ENCODE assay signal across 25 cellular contexts in genomic region chr4:172725581-172725980, GRCh38.
DNase-seq lines count a peak whose midpoint lies in the region; ATAC-seq and TF ChIP-seq lines count a peak whose summit lies in the region.
"Had no signal": no experiment of that assay in that cellular context is flagged by ENCODE, and none has a peak within 500 bp of the region (broad histone marks: within the 10 kb centered on the region; RNA-seq: fewer than 3 reads in every experiment).

No MANE protein-coding gene starts in this region.

- DNase-seq in AG10803 (ENCODE audit: low read depth) (peak; percentile 9), epithelial cell of esophagus (ENCODE audit: low read depth) (peak; percentile 9), right lobe of liver (no peak), iPS-NIHi7 (ENCODE audit: extremely low spot score) (no peak)
- DNase-seq in activated CD4-positive, alpha-beta T cell treated with anti-CD3 and anti-CD28 coated beads for 1 hour, result no peak
- no peak for DNase-seq in activated CD8-positive, alpha-beta memory T cell treated with anti-CD3 and anti-CD28 coated beads, Interleukin-2, amount 10 ng/mL, durations not matched to agents 7 days and 5 days
- DNase-seq: CD8-positive, alpha-beta memory T cell; dorsolateral prefrontal cortex; H7; left cardiac atrium; midbrain; NCI-H2081; NCI-H524 treated with DMSO at 0.1 percent for 48 hours; SHP77 treated with DMSO at 0.1 percent for 48 hours; thyroid gland; WERI-Rb-1 had no signal

- H3K4me1 ChIP-seq in HUES48 (ENCODE audit: control insufficient read depth, insufficient read depth, low read length), result peaks cover 8% of the 10 kb centered on the region
- H3K4me1 ChIP-seq in right lobe of liver, result peaks cover 0 to 7% (median 0%) of the 10 kb centered on the region in 4 donors
- H3K4me1 ChIP-seq: breast epithelium, thyroid gland had no signal

- H3K27me3 ChIP-seq in HUES48 (ENCODE audit: control insufficient read depth, insufficient read depth, low read length) (peaks cover 18% of the 10 kb centered on the region), right lobe of liver (no peaks in the 10 kb centered on the region)
- H3K27me3 ChIP-seq: breast epithelium, dorsolateral prefrontal cortex, esophagus muscularis mucosa, thyroid gland had no signal

- ATAC-seq in right lobe of liver (peak in 3 of 4 donors; percentile 27 to 73 (median 30)), HG03280 (IDR thresholded peaks at IDR 0.05; ENCODE audit: unreplicated experiment) (no peak)
- ATAC-seq in activated CD8-positive, alpha-beta memory T cell treated with anti-CD3 and anti-CD28 coated beads, Interleukin-2, amount 10 ng/mL, durations not matched to agents 7 days and 5 days, result no peak
- ATAC-seq: K562; left cardiac atrium; stimulated activated memory B cell treated with anti-CD40 and anti-IgM and Interleukin-4, amounts not matched to agents 10 μg/mL and 1 μg/mL and 100 μg/mL, for 72 hours had no signal

- no peak overlapping the region for H3K4me3 ChIP-seq in AG10803 (ENCODE audit: low read length)
- no peak overlapping the region for H3K4me3 ChIP-seq in HUES48 (ENCODE audit: low read depth, low read length)
- no peak overlapping the region for H3K4me3 ChIP-seq in epithelial cell of esophagus (ENCODE audit: low read length)
- no peak overlapping the region for H3K4me3 ChIP-seq in right lobe of liver
- H3K4me3 ChIP-seq: breast epithelium, dorsolateral prefrontal cortex, esophagus muscularis mucosa, K562, thyroid gland had no signal

- CTCF ChIA-PET in activated CD8-positive, alpha-beta memory T cell treated with anti-CD3 and anti-CD28 coated beads, Interleukin-2, amount 10 ng/mL, durations not matched to agents 7 days and 5 days (lab: Charles Lee), result no interaction called here

- H3K4me3 Mint-ChIP-seq in activated CD8-positive, alpha-beta memory T cell treated with anti-CD3 and anti-CD28 coated beads, Interleukin-2, amount 10 ng/mL, durations not matched to agents 7 days and 5 days, result no peak overlapping the region
- H3K4me3 Mint-ChIP-seq: activated T-helper 1 cell treated with anti-CD3 and anti-CD28 coated beads, Interleukin-12 subunit alpha, Interleukin-12 subunit beta, Interleukin-2, Interleukin-4 antibody, amounts not matched to agents 30 ng/mL and 10 ng/mL and 1 ng/mL, durations not matched to agents 14 hours and 24 hours and 36 hours; CD8-positive, alpha-beta memory T cell; neural crest cell; stimulated activated memory B cell treated with anti-CD40 and anti-IgM and Interleukin-4, amounts not matched to agents 10 μg/mL and 1 μg/mL and 100 μg/mL, for 72 hours; T-helper 1 cell treated with Interleukin-12 subunit alpha and Interleukin-12 subunit beta and Interleukin-4 antibody, amounts not matched to agents 30 μg/mL and 1 μg/mL, for 36 hours had no signal

- H3K9me3 Mint-ChIP-seq in activated CD8-positive, alpha-beta memory T cell treated with anti-CD3 and anti-CD28 coated beads, Interleukin-2, amount 10 ng/mL, durations not matched to agents 7 days and 5 days (ENCODE audit: low read depth), result peaks cover 2% of the 10 kb centered on the region
- H3K9me3 Mint-ChIP-seq: T-helper 1 cell treated with Interleukin-12 subunit alpha and Interleukin-12 subunit beta and Interleukin-4 antibody, amounts not matched to agents 30 μg/mL and 1 μg/mL, for 36 hours had no signal

- intact Hi-C loops in right lobe of liver (cut with DNase I), result no loop called here

- H3K27ac ChIP-seq in HUES48 (ENCODE audit: low read depth, low read length) (peak overlapping the region; percentile 60), right lobe of liver (no peak overlapping the region)
- H3K27ac ChIP-seq: breast epithelium, dorsolateral prefrontal cortex, esophagus muscularis mucosa, thyroid gland, WERI-Rb-1 had no signal

- H3K27ac Mint-ChIP-seq in activated CD8-positive, alpha-beta memory T cell treated with anti-CD3 and anti-CD28 coated beads, Interleukin-2, amount 10 ng/mL, durations not matched to agents 7 days and 5 days, result no peak overlapping the region
- H3K27ac Mint-ChIP-seq: activated T-helper 1 cell treated with anti-CD3 and anti-CD28 coated beads, Interleukin-12 subunit alpha, Interleukin-12 subunit beta, Interleukin-2, Interleukin-4 antibody, amounts not matched to agents 30 ng/mL and 10 ng/mL and 1 ng/mL, durations not matched to agents 14 hours and 24 hours and 36 hours; stimulated activated memory B cell treated with anti-CD40 and anti-IgM and Interleukin-4, amounts not matched to agents 10 μg/mL and 1 μg/mL and 100 μg/mL, for 72 hours; T-helper 1 cell treated with Interleukin-12 subunit alpha and Interleukin-12 subunit beta and Interleukin-4 antibody, amounts not matched to agents 30 μg/mL and 1 μg/mL, for 36 hours had no signal

- TF ChIP-seq POLR2A in right lobe of liver (IDR thresholded peaks at IDR 0.05), result no peak

- no peaks in the 10 kb centered on the region for H3K4me1 Mint-ChIP-seq in activated CD8-positive, alpha-beta memory T cell treated with anti-CD3 and anti-CD28 coated beads, Interleukin-2, amount 10 ng/mL, durations not matched to agents 7 days and 5 days
- H3K4me1 Mint-ChIP-seq: CD8-positive, alpha-beta memory T cell; neural crest cell; stimulated activated memory B cell treated with anti-CD40 and anti-IgM and Interleukin-4, amounts not matched to agents 10 μg/mL and 1 μg/mL and 100 μg/mL, for 72 hours had no signal

- WGBS in right lobe of liver (ENCODE audit: insufficient coverage, low coverage, low lambda C conversion rate, missing lambda C conversion rate), result 16% methylated on average over 3 of the region's 3 CpGs

- no peaks in the 10 kb centered on the region for H3K27me3 Mint-ChIP-seq in activated CD8-positive, alpha-beta memory T cell treated with anti-CD3 and anti-CD28 coated beads, Interleukin-2, amount 10 ng/mL, durations not matched to agents 7 days and 5 days
- H3K27me3 Mint-ChIP-seq: CD8-positive, alpha-beta memory T cell; stimulated activated memory B cell treated with anti-CD40 and anti-IgM and Interleukin-4, amounts not matched to agents 10 μg/mL and 1 μg/mL and 100 μg/mL, for 72 hours had no signal

- TF ChIP-seq CTCF in AG10803 (conservative IDR thresholded peaks at IDR 0.05; ENCODE audit: low read length) (no peak), epithelial cell of esophagus (IDR thresholded peaks at IDR 0.05; ENCODE audit: insufficient read depth, low read depth, low read length, missing control alignments) (no peak), right lobe of liver (IDR thresholded peaks at IDR 0.05) (no peak)

- H3K36me3 ChIP-seq in HUES48 (ENCODE audit: control insufficient read depth, insufficient read depth, low read length) (no peaks in the 10 kb centered on the region), right lobe of liver (no peaks in the 10 kb centered on the region)
- H3K36me3 ChIP-seq: breast epithelium, esophagus muscularis mucosa, thyroid gland, WERI-Rb-1 had no signal

- no peak overlapping the region for H3K9ac ChIP-seq in HUES48 (ENCODE audit: low read depth, low read length)

- H3K9me3 ChIP-seq in HUES48 (ENCODE audit: control insufficient read depth, insufficient read depth, low read length) (no peaks in the 10 kb centered on the region), right lobe of liver (no peaks in the 10 kb centered on the region)
- H3K9me3 ChIP-seq: esophagus muscularis mucosa, thyroid gland had no signal

- no peaks in the 10 kb centered on the region for H3K36me3 Mint-ChIP-seq in activated CD8-positive, alpha-beta memory T cell treated with anti-CD3 and anti-CD28 coated beads, Interleukin-2, amount 10 ng/mL, durations not matched to agents 7 days and 5 days
- H3K36me3 Mint-ChIP-seq: CD8-positive, alpha-beta memory T cell; stimulated activated memory B cell treated with anti-CD40 and anti-IgM and Interleukin-4, amounts not matched to agents 10 μg/mL and 1 μg/mL and 100 μg/mL, for 72 hours had no signal

Comparison
In these comparisons a context has a peak if more than half of its experiments do, and no peak if none do; other contexts are left out.
1. DNase-seq: peak in AG10803 (single experiment) and epithelial cell of esophagus (single experiment); none in right lobe of liver (0 of 3), activated CD4-positive, alpha-beta T cell treated with anti-CD3 and anti-CD28 coated beads for 1 hour (single experiment), activated CD8-positive, alpha-beta memory T cell treated with anti-CD3 and anti-CD28 coated beads, Interleukin-2, amount 10 ng/mL, durations not matched to agents 7 days and 5 days (single experiment) and iPS-NIHi7 (single experiment).
2. ATAC-seq: peak in right lobe of liver (3 of 4); none in HG03280 (single experiment) and activated CD8-positive, alpha-beta memory T cell treated with anti-CD3 and anti-CD28 coated beads, Interleukin-2, amount 10 ng/mL, durations not matched to agents 7 days and 5 days (single experiment).